ENCODE assay signal across 10 cellular contexts in the genomic region with DNA sequence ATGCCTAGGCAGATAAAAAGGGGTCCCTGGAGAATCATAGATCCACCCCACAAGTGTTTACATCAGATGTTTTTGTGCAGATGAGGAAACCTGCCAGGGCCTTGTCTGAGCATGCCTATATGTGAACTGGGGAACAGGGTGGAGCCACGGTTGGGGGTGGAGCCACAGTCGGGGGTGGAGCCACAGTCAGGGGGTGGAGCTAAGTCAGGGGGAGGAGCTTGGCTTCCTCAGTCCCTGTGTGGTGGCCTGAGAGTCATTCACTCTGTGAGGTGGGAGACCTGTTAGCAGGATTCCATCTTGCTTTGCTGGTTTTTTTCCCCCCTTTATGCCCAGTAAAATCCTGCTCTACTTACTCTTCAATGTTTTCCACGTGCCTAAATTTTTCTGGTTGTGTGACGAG. TPM values are rescaled to one million over a fixed set of nuclear protein-coding genes. Genes with fewer than 3 reads are reported as not detected.
DNase-seq lines count a peak whose midpoint lies in the region; ATAC-seq and TF ChIP-seq lines count a peak whose summit lies in the region.
"Had no signal": no experiment of that assay in that cellular context is flagged by ENCODE, and none has a peak within 500 bp of the region (broad histone marks: within the 10 kb centered on the region; RNA-seq: fewer than 3 reads in every experiment).

No MANE protein-coding gene starts in this region.

- DNase-seq in ELR (ENCODE audit: low read depth) (peak; percentile 9), globus pallidus (ENCODE audit: low spot score) (no peak), colonic mucosa (no peak), GM10266 (ENCODE audit: extremely low spot score) (no peak)
- peak; percentile 11 for DNase-seq in activated T-cell treated with anti-CD3 and anti-CD28 coated beads, Interleukin-2, amount 50 U/mL, for 4 hours
- peak in 3 of 10 donors; percentile 2 to 9 (median 7) for DNase-seq in naive thymus-derived CD8-positive, alpha-beta T cell
- DNase-seq: activated gamma-delta T cell treated with Interleukin-2 at 50 U/mL for 16 hours, GF-D8 had no signal

- peak overlapping the region in 1 of 10 donors; percentile 29 for H3K27ac Mint-ChIP-seq in naive thymus-derived CD8-positive, alpha-beta T cell

- H3K9me3 ChIP-seq in colonic mucosa: no peaks in the 10 kb centered on the region

- intact Hi-C loops in colonic mucosa (cut with DNase I): no loop called here

- no peaks in the 10 kb centered on the region for H3K27me3 ChIP-seq in colonic mucosa

- no peaks in the 10 kb centered on the region for H3K27me3 Mint-ChIP-seq in activated T-cell treated with anti-CD3 and anti-CD28 coated beads, Interleukin-2, amount 50 U/mL, for 4 hours (ENCODE audit: low read depth)
- H3K27me3 Mint-ChIP-seq in naive thymus-derived CD8-positive, alpha-beta T cell: no peaks in the 10 kb centered on the region

- H3K4me3 Mint-ChIP-seq in activated T-cell treated with anti-CD3 and anti-CD28 coated beads, Interleukin-2, amount 50 U/mL, for 4 hours: no peak overlapping the region
- no peak overlapping the region for H3K4me3 Mint-ChIP-seq in naive thymus-derived CD8-positive, alpha-beta T cell

- POLR2A ChIA-PET in naive thymus-derived CD8-positive, alpha-beta T cell (lab: Charles Lee): interaction anchor here (0.6 to 1.0 kb wide), 3 partner anchors 10 to 69 kb away, joined by 3 read pairs; no protein-coding TSS in a partner anchor

- TF ChIP-seq CTCF in colonic mucosa (IDR thresholded peaks at IDR 0.05) (no peak), GM10266 (IDR thresholded peaks at IDR 0.05; ENCODE audit: control insufficient read depth, insufficient read depth, low read depth, missing control alignments) (no peak)

- H3K36me3 Mint-ChIP-seq in activated T-cell treated with anti-CD3 and anti-CD28 coated beads, Interleukin-2, amount 50 U/mL, for 4 hours (ENCODE audit: insufficient read depth): no peaks in the 10 kb centered on the region
- H3K36me3 Mint-ChIP-seq in naive thymus-derived CD8-positive, alpha-beta T cell: no peaks in the 10 kb centered on the region

- no peaks in the 10 kb centered on the region for H3K4me1 ChIP-seq in colonic mucosa

- H3K9ac ChIP-seq in colonic mucosa (ENCODE audit: low read depth in 2 of 2, low read length in 2 of 2): no peak overlapping the region

- no peak overlapping the region for H3K27ac ChIP-seq in colonic mucosa

- H3K9me3 Mint-ChIP-seq in activated T-cell treated with anti-CD3 and anti-CD28 coated beads, Interleukin-2, amount 50 U/mL, for 4 hours: no peaks in the 10 kb centered on the region
- H3K9me3 Mint-ChIP-seq in naive thymus-derived CD8-positive, alpha-beta T cell: peaks cover 0 to 4% (median 0%) of the 10 kb centered on the region in 9 donors

- no peaks in the 10 kb centered on the region for H3K36me3 ChIP-seq in colonic mucosa

- H3K4me3 ChIP-seq in colonic mucosa: no peak overlapping the region

- peaks cover 20% of the 10 kb centered on the region for H3K4me1 Mint-ChIP-seq in activated T-cell treated with anti-CD3 and anti-CD28 coated beads, Interleukin-2, amount 50 U/mL, for 4 hours (ENCODE audit: low read depth)
- peaks cover 7 to 14% (median 11%) of the 10 kb centered on the region in 4 donors for H3K4me1 Mint-ChIP-seq in naive thymus-derived CD8-positive, alpha-beta T cell

- ATAC-seq in HG03354 (IDR thresholded peaks at IDR 0.05; ENCODE audit: poor library complexity, severe bottlenecking, unreplicated experiment): peak; percentile 71
- peak in 1 of 2 donors; percentile 86 for ATAC-seq in activated T-cell treated with anti-CD3 and anti-CD28 coated beads, Interleukin-2, amount 50 U/mL, for 4 hours
- peak; percentile 39 to 49 for ATAC-seq in naive thymus-derived CD8-positive, alpha-beta T cell
- ATAC-seq in HG03196 (IDR thresholded peaks at IDR 0.05; ENCODE audit: unreplicated experiment): no peak

RNA-seq across cellular contexts. Expression of a gene that starts 57.8 kb away (rescaled TPM):
- total RNA-seq in activated T-cell treated with anti-CD3 and anti-CD28 coated beads, Interleukin-2, amount 50 U/mL, for 4 hours: 100 to 1,000 TPM; 104 to 114 (median 111) TPM
- total RNA-seq in naive thymus-derived CD8-positive, alpha-beta T cell: 100 to 1,000 TPM; 260 to 268 TPM
- polyA plus RNA-seq in naive thymus-derived CD8-positive, alpha-beta T cell: 100 to 1,000 TPM; 128 to 226 (median 131) TPM
- 10 to 100 TPM; 32.4 to 53.5 TPM for total RNA-seq in colonic mucosa

Comparison
In these comparisons a context has a peak if more than half of its experiments do, and no peak if none do; other contexts are left out.
1. DNase-seq: peak in ELR (single experiment) and activated T-cell treated with anti-CD3 and anti-CD28 coated beads, Interleukin-2, amount 50 U/mL, for 4 hours (single experiment); none in globus pallidus (single experiment), colonic mucosa (single experiment) and GM10266 (single experiment).